2 cellular contexts compared by ENCODE assay signal in genomic region chr4:163300445-163300844, GRCh38.
TF ChIP-seq lines count a peak whose summit lies in the region.

No MANE protein-coding gene starts in this region.

TF ChIP-seq in GM23338, 12 proteins besides CTCF, POLR2A, EP300 and RAD21:
- TF ChIP-seq REST (IDR thresholded peaks at IDR 0.05; ENCODE audit: unreplicated experiment) (no peak), EZH2phosphoT487 (IDR thresholded peaks at IDR 0.05; ENCODE audit: unreplicated experiment) (no peak)

TF ChIP-seq in K562, 482 proteins besides CTCF, POLR2A, EP300 and RAD21:
- TF ChIP-seq ZNF696 (CRISPR knock-in tag; conservative IDR thresholded peaks at IDR 0.05), result no peak
- TF ChIP-seq FOXM1 (IDR thresholded peaks at IDR 0.05; ENCODE audit: low read depth), result no peak
- no peak for TF ChIP-seq FOXM1 (CRISPR knock-in tag; IDR thresholded peaks at IDR 0.05; ENCODE audit: low read depth)
- TF ChIP-seq NR2C1 (IDR thresholded peaks at IDR 0.05), result no peak
- TF ChIP-seq NR2C1 (tag; IDR thresholded peaks at IDR 0.05), result no peak
- TF ChIP-seq PCBP1 (IDR thresholded peaks at IDR 0.05; ENCODE audit: low read depth, low read length, poor library complexity, severe bottlenecking), result no peak
- TF ChIP-seq CREB3L1 (IDR thresholded peaks at IDR 0.05; ENCODE audit: borderline replicate concordance, low read depth), result no peak
- no peak for TF ChIP-seq CBX1 (IDR thresholded peaks at IDR 0.05; ENCODE audit: low read depth)
- TF ChIP-seq CEBPZ (IDR thresholded peaks at IDR 0.05; ENCODE audit: borderline replicate concordance, low read depth, low read length), result no peak
- TF ChIP-seq ZFP36 (IDR thresholded peaks at IDR 0.05; ENCODE audit: low read depth, low read length, partially characterized antibody), result no peak
- TF ChIP-seq RERE (CRISPR knock-in tag; IDR thresholded peaks at IDR 0.05; ENCODE audit: borderline replicate concordance), result no peak
TF ChIP-seq in K562: peak in this region for 0.
